ENCODE assay signal across 10 cellular contexts in genomic region chr9:91948061-91948422, GRCh38. TPM values are rescaled to one million over a fixed set of nuclear protein-coding genes. Genes with fewer than 3 reads are reported as not detected.
DNase-seq lines count a peak whose midpoint lies in the region; ATAC-seq and TF ChIP-seq lines count a peak whose summit lies in the region.
"Had no signal": no experiment of that assay in that cellular context is flagged by ENCODE, and none has a peak within 500 bp of the region (broad histone marks: within the 10 kb centered on the region; RNA-seq: fewer than 3 reads in every experiment).

No MANE protein-coding gene starts in this region.

- no peak for DNase-seq in activated CD4-positive, alpha-beta T cell treated with anti-CD3 and anti-CD28 coated beads, Interleukin-2, amount 10 ng/mL, durations not matched to agents 24 days and 14 days
- DNase-seq in activated CD4-positive, alpha-beta T cell treated with anti-CD3 and anti-CD28 coated beads for 4 hours, result no peak
- no peak for DNase-seq in chondrocyte (ENCODE audit: low spot score)
- no peak for DNase-seq in left lung
- no peak for DNase-seq in thyroid gland
- no peak for DNase-seq in inferior parietal cortex (ENCODE audit: extremely low spot score)
- no peak for DNase-seq in activated gamma-delta T cell (lab: John Stamatoyannopoulos, UW)
- no peak for DNase-seq in NCI-H2029 treated with DMSO at 0.1 percent for 48 hours (lab: John Stamatoyannopoulos, UW)

- 65 to 72% methylated on average over 9 of the region's 9 CpGs for whole genome bisulfite sequencing in thyroid gland, 2 donors

- TF ChIP-seq POLR2A in thyroid gland (IDR thresholded peaks at IDR 0.05), result no peak

- H3K27ac ChIP-seq in left lung (peak overlapping the region in 1 of 2 donors; percentile 68), thyroid gland (peak overlapping the region in 2 of 3 donors; percentile 62 to 85)

- H3K9me3 ChIP-seq in left lung, result no peaks in the 10 kb centered on the region
- H3K9me3 ChIP-seq in thyroid gland, result no peaks in the 10 kb centered on the region

- peaks cover 52 to 85% of the 10 kb centered on the region in 2 donors for H3K27me3 ChIP-seq in left lung
- H3K27me3 ChIP-seq in thyroid gland, result no peaks in the 10 kb centered on the region

- peaks cover 70% of the 10 kb centered on the region for H3K27me3 Mint-ChIP-seq in activated CD4-positive, alpha-beta T cell treated with anti-CD3 and anti-CD28 coated beads, Interleukin-2, amount 10 ng/mL, durations not matched to agents 24 days and 14 days
- H3K27me3 Mint-ChIP-seq in chondrocyte (ENCODE audit: low read depth), result no peaks in the 10 kb centered on the region

- peaks cover 6% of the 10 kb centered on the region for H3K4me1 Mint-ChIP-seq in activated CD4-positive, alpha-beta T cell treated with anti-CD3 and anti-CD28 coated beads, Interleukin-2, amount 10 ng/mL, durations not matched to agents 24 days and 14 days
- peaks cover 42% of the 10 kb centered on the region for H3K4me1 Mint-ChIP-seq in chondrocyte (ENCODE audit: low read depth)

- no peaks in the 10 kb centered on the region for H3K36me3 Mint-ChIP-seq in activated CD4-positive, alpha-beta T cell treated with anti-CD3 and anti-CD28 coated beads, Interleukin-2, amount 10 ng/mL, durations not matched to agents 24 days and 14 days (ENCODE audit: low read depth)
- no peaks in the 10 kb centered on the region for H3K36me3 Mint-ChIP-seq in chondrocyte (ENCODE audit: low read depth)
- H3K36me3 Mint-ChIP-seq: activated naive CD4-positive, alpha-beta T cell treated with anti-CD3 and anti-CD28 coated beads, Interleukin-2, amount 50 U/mL, for 24 hours had no signal

- intact Hi-C loops in activated CD4-positive, alpha-beta T cell treated with anti-CD3 and anti-CD28 coated beads, Interleukin-2, amount 10 ng/mL, durations not matched to agents 24 days and 14 days (cut with micrococcal nuclease), result loop anchor here (2.0 kb wide), 1 partner anchor 41 kb away; no protein-coding TSS in a partner anchor
- intact Hi-C loops in left lung (cut with DNase I) (no loop called here), thyroid gland (cut with DNase I) (loop anchor here (10.0 kb wide), 1 partner anchor 103 kb away; no protein-coding TSS in a partner anchor)

- H3K36me3 ChIP-seq in left lung, result no peaks in the 10 kb centered on the region
- no peaks in the 10 kb centered on the region for H3K36me3 ChIP-seq in thyroid gland

- peak overlapping the region; percentile 31 for H3K4me3 Mint-ChIP-seq in activated CD4-positive, alpha-beta T cell treated with anti-CD3 and anti-CD28 coated beads, Interleukin-2, amount 10 ng/mL, durations not matched to agents 24 days and 14 days
- H3K4me3 Mint-ChIP-seq in chondrocyte (ENCODE audit: unreplicated experiment), result peak overlapping the region; percentile 73
- H3K4me3 Mint-ChIP-seq: activated naive CD4-positive, alpha-beta T cell treated with anti-CD3 and anti-CD28 coated beads, Interleukin-2, amount 50 U/mL, for 24 hours had no signal

- TF ChIP-seq CTCF in chondrocyte (IDR thresholded peaks at IDR 0.05) (no peak), left lung (IDR thresholded peaks at IDR 0.05) (no peak), thyroid gland (IDR thresholded peaks at IDR 0.05) (no peak)

- H3K4me3 ChIP-seq in left lung (peak overlapping the region; percentile 32 to 37), thyroid gland (replicated peaks in 1 of 3) (peak overlapping the region in 1 of 3 donors; percentile 71)

- no peak overlapping the region for H3K27ac Mint-ChIP-seq in activated CD4-positive, alpha-beta T cell treated with anti-CD3 and anti-CD28 coated beads, Interleukin-2, amount 10 ng/mL, durations not matched to agents 24 days and 14 days
- no peak overlapping the region for H3K27ac Mint-ChIP-seq in chondrocyte (ENCODE audit: unreplicated experiment)
- H3K27ac Mint-ChIP-seq: activated naive CD4-positive, alpha-beta T cell treated with anti-CD3 and anti-CD28 coated beads, Interleukin-2, amount 50 U/mL, for 24 hours had no signal

- no peaks in the 10 kb centered on the region for H3K9me3 Mint-ChIP-seq in activated CD4-positive, alpha-beta T cell treated with anti-CD3 and anti-CD28 coated beads, Interleukin-2, amount 10 ng/mL, durations not matched to agents 24 days and 14 days
- peaks cover 4% of the 10 kb centered on the region for H3K9me3 Mint-ChIP-seq in chondrocyte (ENCODE audit: low read depth)
- H3K9me3 Mint-ChIP-seq: activated naive CD4-positive, alpha-beta T cell treated with anti-CD3 and anti-CD28 coated beads, Interleukin-2, amount 50 U/mL, for 24 hours had no signal

- peaks cover 21% of the 10 kb centered on the region in 2 donors for H3K4me1 ChIP-seq in left lung
- peaks cover 19 to 30% of the 10 kb centered on the region in 2 donors for H3K4me1 ChIP-seq in thyroid gland

- ATAC-seq in left lung, result peak; percentile 4

RNA-seq across cellular contexts. Expression of gene ROR2, which starts 2.0 kb away (rescaled TPM):
- total RNA-seq in activated CD4-positive, alpha-beta T cell treated with anti-CD3 and anti-CD28 coated beads, Interleukin-2, amount 10 ng/mL, durations not matched to agents 24 days and 14 days, result 0.40 and 0.43 TPM in 2 replicates
- 16.0 to 19.4 TPM (median 18.6 TPM) in 3 replicates for total RNA-seq in chondrocyte
- 10 to 100 TPM; 11.5 to 11.8 TPM for total RNA-seq in left lung
- 10 to 100 TPM in 3 of 4 donors, 1 to 10 TPM in 1; 9.5 to 17.7 (median 15.9) TPM for total RNA-seq in thyroid gland
- total RNA-seq: pulmonary artery endothelial cell had no signal

Comparison
In these comparisons a context has a peak if more than half of its experiments do, and no peak if none do; other contexts are left out.
1. intact Hi-C loops: an anchor here in activated CD4-positive, alpha-beta T cell treated with anti-CD3 and anti-CD28 coated beads, Interleukin-2, amount 10 ng/mL, durations not matched to agents 24 days and 14 days (2.0 kb wide) and thyroid gland (10.0 kb wide); none called in left lung.